1 cellular context compared by ENCODE assay signal in genomic region chr16:1972490-1972877, GRCh38.
TF ChIP-seq lines count a peak whose summit lies in the region.

No MANE protein-coding gene starts in this region.

TF ChIP-seq in K562, 482 proteins besides CTCF, POLR2A, EP300 and RAD21:
- TF ChIP-seq SIN3A (IDR thresholded peaks at IDR 0.05; ENCODE audit: borderline replicate concordance in 2 of 2, control insufficient read depth in 1 of 2, low read depth in 2 of 2, low read length in 2 of 2) (0 out of 4 replicates have a peak, but pooled peaks of 1 of the 2 experiments have one; percentile 69), KLF13 (tag; IDR thresholded peaks at IDR 0.05; ENCODE audit: borderline replicate concordance, low read depth) (0 out of 2 replicates have a peak, but pooled peaks have one; percentile 26), PTTG1 (tag; IDR thresholded peaks at IDR 0.05; ENCODE audit: low read depth) (no peak), MAFG (tag; conservative IDR thresholded peaks at IDR 0.05) (no peak), ETS1 (conservative IDR thresholded peaks at IDR 0.05; ENCODE audit: control insufficient read depth, low read depth, low read length) (0 out of 2 replicates have a peak, but pooled peaks have one; percentile 36), ZBTB7A (IDR thresholded peaks at IDR 0.05; ENCODE audit: borderline replicate concordance, control insufficient read depth, low read depth, low read length) (peak; percentile 67; the same call in 1 of the 2 replicates)
TF ChIP-seq in K562: peak in this region for 4.
